Comparison of ENCODE assay signal across 14 cellular contexts in genomic region chr11:76656087-76656531, GRCh38. TPM values are rescaled to one million over a fixed set of nuclear protein-coding genes. Genes with fewer than 3 reads are reported as not detected.
DNase-seq lines count a peak whose midpoint lies in the region; ATAC-seq and TF ChIP-seq lines count a peak whose summit lies in the region.
"Had no signal": no experiment of that assay in that cellular context is flagged by ENCODE, and none has a peak within 500 bp of the region (broad histone marks: within the 10 kb centered on the region; RNA-seq: fewer than 3 reads in every experiment).

No MANE protein-coding gene starts in this region.

- TF ChIP-seq EP300 in ovary (IDR thresholded peaks at IDR 0.05), result no peak

- TF ChIP-seq POLR2A in ovary (IDR thresholded peaks at IDR 0.05), result no peak
- TF ChIP-seq POLR2A in uterus (IDR thresholded peaks at IDR 0.05), result no peak

- no peaks in the 10 kb centered on the region for H3K9me3 ChIP-seq in cardiac muscle cell (ENCODE audit: low read depth)
- no peaks in the 10 kb centered on the region for H3K9me3 ChIP-seq in ovary
- no peaks in the 10 kb centered on the region for H3K9me3 ChIP-seq in uterus

- WGBS in ovary, 3 donors, result 71 to 74% (median 73%) methylated on average over 8 of the region's 8 CpGs

- H3K27me3 ChIP-seq in cardiac muscle cell (no peaks in the 10 kb centered on the region), ovary (no peaks in the 10 kb centered on the region), uterus (no peaks in the 10 kb centered on the region)

- DNase-seq in cardiac muscle cell (ENCODE audit: low read depth in 1 of 2, low spot score in 1 of 2) (no peak), left ventricle myocardium superior (no peak), islet precursor cell (peak; percentile 48), ovary (peak in 4 of 5 donors; percentile 15 to 46 (median 40)), uterus (no peak), OCI-M2 (lab: John Stamatoyannopoulos, UW; ENCODE audit: unreplicated experiment) (no peak)
- DNase-seq: activated CD4-positive, alpha-beta T cell treated with anti-CD3 and anti-CD28 coated beads for 1 hour; NCI-H1417 treated with DMSO at 0.1 percent for 48 hours; SIG-M5 had no signal

- ATAC-seq in left ventricle myocardium superior (no peak), GM18511 (IDR thresholded peaks at IDR 0.05; ENCODE audit: unreplicated experiment) (no peak), HG03108 (IDR thresholded peaks at IDR 0.05; ENCODE audit: unreplicated experiment) (no peak)
- ATAC-seq: K562; naive thymus-derived CD4-positive, alpha-beta T cell had no signal

- intact Hi-C loops in left ventricle myocardium superior (cut with micrococcal nuclease), result no loop called here
- intact Hi-C loops in ovary (cut with DNase I), result no loop called here
- intact Hi-C loops in uterus (cut with DNase I; ENCODE audit: low total_unique reads), result no loop called here

- TF ChIP-seq CTCF in cardiac muscle cell (IDR thresholded peaks at IDR 0.05; ENCODE audit: low read depth, low read length) (no peak), ovary (IDR thresholded peaks at IDR 0.05) (no peak), uterus (IDR thresholded peaks at IDR 0.05) (no peak)

- no peak overlapping the region for H3K4me3 ChIP-seq in cardiac muscle cell
- no peak overlapping the region for H3K4me3 ChIP-seq in ovary
- H3K4me3 ChIP-seq in uterus, result no peak overlapping the region
- H3K4me3 ChIP-seq: K562 had no signal

- H3K27ac ChIP-seq in cardiac muscle cell (peak overlapping the region; percentile 30), ovary (peak overlapping the region in 1 of 2 donors; percentile 45), uterus (peak overlapping the region; percentile 61 to 88)
- H3K27ac ChIP-seq: HL-60 had no signal

- H3K36me3 ChIP-seq in cardiac muscle cell, result no peaks in the 10 kb centered on the region
- no peaks in the 10 kb centered on the region for H3K36me3 ChIP-seq in ovary
- no peaks in the 10 kb centered on the region for H3K36me3 ChIP-seq in uterus

- peaks cover 19% of the 10 kb centered on the region for H3K4me1 ChIP-seq in cardiac muscle cell (ENCODE audit: low read depth)
- peaks cover 21% of the 10 kb centered on the region for H3K4me1 ChIP-seq in ovary (ENCODE audit: insufficient read depth)
- peaks cover 9 to 27% of the 10 kb centered on the region in 2 donors for H3K4me1 ChIP-seq in uterus

RNA-seq across cellular contexts. Expression of gene LRRC32, which starts 14.4 kb away (rescaled TPM):
- 15.9 and 21.8 TPM in 2 replicates for total RNA-seq in cardiac muscle cell
- 6.3 and 18.8 TPM in 2 replicates for polyA plus RNA-seq in cardiac muscle cell
- 30.8 TPM for total RNA-seq in left ventricle myocardium superior
- total RNA-seq in ovary, result 10 to 100 TPM in 5 of 7 donors, 1 to 10 TPM in 2; 3.2 to 47.1 (median 29.5) TPM
- 10 to 100 TPM; 19.4 to 39.9 TPM for polyA plus RNA-seq in ovary
- total RNA-seq in uterus, result 100 to 1,000 TPM in 1 of 4 donors, 10 to 100 TPM in 2, 1 to 10 TPM in 1; 10.0 to 121 (median 17.5) TPM
- polyA plus RNA-seq: naive thymus-derived CD4-positive, alpha-beta T cell had no signal

Comparison
In these comparisons a context has a peak if more than half of its experiments do, and no peak if none do; other contexts are left out.
1. DNase-seq: peak in islet precursor cell (single experiment) and ovary (4 of 5); none in cardiac muscle cell (0 of 2), left ventricle myocardium superior (single experiment), uterus (0 of 2) and OCI-M2 (single experiment).